ENCODE assay signal across 16 cellular contexts in the genomic region with DNA sequence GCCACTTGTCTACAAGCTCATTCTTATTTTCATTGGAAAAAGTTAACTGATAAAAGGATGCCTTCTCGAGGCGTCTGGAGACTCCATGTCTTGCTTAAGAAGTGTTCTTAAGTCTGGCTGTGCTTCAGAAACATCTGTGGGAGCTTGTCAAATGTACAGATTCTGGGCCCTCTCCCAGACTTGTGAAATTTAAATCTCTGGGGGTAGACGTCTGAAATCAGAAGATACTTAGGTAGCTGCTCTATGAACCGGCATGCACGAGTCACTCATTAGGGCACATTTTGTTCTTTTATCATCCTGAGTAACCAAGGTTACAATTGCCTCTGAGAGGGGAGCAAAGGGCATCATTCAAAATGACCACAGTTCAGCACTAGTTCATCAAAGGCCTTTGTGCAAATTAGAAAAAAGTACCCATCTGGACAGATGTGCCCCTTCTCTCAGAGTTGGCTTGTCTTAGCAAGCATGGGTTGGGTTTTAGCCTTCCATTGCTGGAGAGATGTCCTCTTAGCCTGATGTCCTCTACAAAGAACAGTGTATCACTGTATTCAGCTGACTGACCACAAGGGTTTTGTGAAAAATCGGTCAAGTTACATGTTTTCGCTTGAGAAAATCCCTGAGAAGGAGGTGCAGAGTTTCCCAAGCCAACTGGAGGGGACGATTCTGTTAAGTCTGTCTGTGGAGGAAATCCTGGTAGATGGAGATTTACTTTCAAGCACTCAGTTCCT.
"Had no signal": no experiment of that assay in that cellular context is flagged by ENCODE, and none has a peak within 500 bp of the region (broad histone marks: within the 10 kb centered on the region; RNA-seq: fewer than 3 reads in every experiment).

No MANE protein-coding gene starts in this region.

- H3K4me1 ChIP-seq: parathyroid adenoma, prostate gland had no signal

- H3K27ac ChIP-seq: cardiac muscle cell, parathyroid adenoma, prostate gland had no signal

- H3K36me3 ChIP-seq: cardiac muscle cell, prostate gland had no signal

- H3K27me3 ChIP-seq: cardiac muscle cell had no signal

- H3K4me2 ChIP-seq: smooth muscle cell had no signal

- H3K79me2 ChIP-seq: parathyroid adenoma had no signal

- H3K36me3 Mint-ChIP-seq: immature natural killer cell; naive thymus-derived CD8-positive, alpha-beta T cell had no signal

- H3K27ac Mint-ChIP-seq: dendritic cell treated with granulocyte-macrophage colony-stimulating factor and Interleukin-4, amounts not matched to agents 40 ng/mL and 50 ng/mL, for 4 days; effector memory CD8-positive, alpha-beta T cell; immature natural killer cell; naive thymus-derived CD8-positive, alpha-beta T cell had no signal

- ATAC-seq: effector memory CD8-positive, alpha-beta T cell; mucosa of descending colon; naive thymus-derived CD8-positive, alpha-beta T cell had no signal

- H3K27me3 Mint-ChIP-seq: dendritic cell treated with granulocyte-macrophage colony-stimulating factor and Interleukin-4, amounts not matched to agents 40 ng/mL and 50 ng/mL, for 4 days; effector memory CD8-positive, alpha-beta T cell had no signal

- H3K9me3 ChIP-seq: mucosa of descending colon, prostate gland had no signal

- DNase-seq: cerebellar nuclear complex; effector memory CD8-positive, alpha-beta T cell; immature natural killer cell; mammary epithelial cell; mucosa of descending colon; naive thymus-derived CD8-positive, alpha-beta T cell; occipital lobe; retina; stimulated activated CD4-positive, alpha-beta T cell treated with anti-CD3 and anti-CD28 coated beads, Interleukin-2, amount 100 ng/mL, for 48 hours; stimulated activated naive CD4-positive, alpha-beta T cell treated with Interleukin-2 at 50 U/mL for 16 hours; trophoblast cell had no signal

- H3K4me3 Mint-ChIP-seq: dendritic cell treated with granulocyte-macrophage colony-stimulating factor and Interleukin-4, amounts not matched to agents 40 ng/mL and 50 ng/mL, for 4 days; effector memory CD8-positive, alpha-beta T cell; immature natural killer cell; naive thymus-derived CD8-positive, alpha-beta T cell had no signal

- H3K4me3 ChIP-seq: cardiac muscle cell, mucosa of descending colon, prostate gland, smooth muscle cell had no signal

- H2AFZ ChIP-seq: parathyroid adenoma had no signal

- H3K4me1 Mint-ChIP-seq: immature natural killer cell; naive thymus-derived CD8-positive, alpha-beta T cell had no signal

- H3K9ac ChIP-seq: parathyroid adenoma had no signal
